Comparison of ENCODE assay signal across 10 cellular contexts in genomic region chr6:135212020-135212806, GRCh38. TPM values are rescaled to one million over a fixed set of nuclear protein-coding genes. Genes with fewer than 3 reads are reported as not detected.
DNase-seq lines count a peak whose midpoint lies in the region; ATAC-seq and TF ChIP-seq lines count a peak whose summit lies in the region.
"Had no signal": no experiment of that assay in that cellular context is flagged by ENCODE, and none has a peak within 500 bp of the region (broad histone marks: within the 10 kb centered on the region; RNA-seq: fewer than 3 reads in every experiment).

No MANE protein-coding gene starts in this region.

- H3K79me2 ChIP-seq in Loucy (ENCODE audit: insufficient read depth, low read length) (peaks cover 79% of the 10 kb centered on the region), MM.1S (ENCODE audit: low read length) (no peaks in the 10 kb centered on the region)

- POLR2A ChIA-PET in naive thymus-derived CD8-positive, alpha-beta T cell (lab: Charles Lee): interaction anchor here (1.1 to 2.1 kb wide), 6 partner anchors 9 to 198 kb away, joined by 3 to 5 read pairs (median 4); no protein-coding TSS in a partner anchor

- H3F3A ChIP-seq in Loucy (ENCODE audit: low read depth) (peaks cover 43% of the 10 kb centered on the region), MM.1S (ENCODE audit: insufficient read depth, low read length) (no peaks in the 10 kb centered on the region)

- H3K27ac ChIP-seq in MM.1S (ENCODE audit: low read length) (no peak overlapping the region), heart right ventricle (no peak overlapping the region)
- H3K27ac ChIP-seq: stomach, VCaP had no signal

- DNase-seq in EL: peak; percentile 92
- DNase-seq in amniotic epithelial cell (ENCODE audit: low read depth): peak; percentile 84
- peak in 1 of 10 donors; percentile 6 for DNase-seq in naive thymus-derived CD8-positive, alpha-beta T cell
- DNase-seq in MM.1S: no peak
- no peak for DNase-seq in heart right ventricle
- DNase-seq: kidney, stomach had no signal

- peak overlapping the region; percentile 30 for H3K4me3 ChIP-seq in Loucy (ENCODE audit: low read length, poor library complexity, severe bottlenecking)
- no peak overlapping the region for H3K4me3 ChIP-seq in MM.1S (ENCODE audit: low read length)
- no peak overlapping the region for H3K4me3 ChIP-seq in heart right ventricle
- H3K4me3 ChIP-seq: stomach had no signal

- peaks cover 0 to 5% (median 4%) of the 10 kb centered on the region in 3 donors for H3K36me3 Mint-ChIP-seq in naive thymus-derived CD8-positive, alpha-beta T cell

- TF ChIP-seq CTCF in Loucy (conservative IDR thresholded peaks at IDR 0.05; ENCODE audit: low read length): no peak
- no peak for TF ChIP-seq CTCF in MM.1S (IDR thresholded peaks at IDR 0.05; ENCODE audit: low read length)
- TF ChIP-seq CTCF in heart right ventricle (IDR thresholded peaks at IDR 0.05): no peak

- peak in 1 of 2 donors; percentile 40 for ATAC-seq in naive thymus-derived CD8-positive, alpha-beta T cell
- no peak for ATAC-seq in heart right ventricle
- ATAC-seq in HG02973 (IDR thresholded peaks at IDR 0.05; ENCODE audit: unreplicated experiment): no peak

- peak overlapping the region; percentile 42 to 83 (median 66) for H3K4me3 Mint-ChIP-seq in naive thymus-derived CD8-positive, alpha-beta T cell

- H3K27ac Mint-ChIP-seq in naive thymus-derived CD8-positive, alpha-beta T cell: peak overlapping the region; percentile 55 to 90 (median 74)

- no peak overlapping the region for H2AFZ ChIP-seq in Loucy (ENCODE audit: low read length)
- H2AFZ ChIP-seq in MM.1S (ENCODE audit: low read length): no peak overlapping the region

- peaks cover 20 to 49% (median 41%) of the 10 kb centered on the region in 4 donors for H3K4me1 Mint-ChIP-seq in naive thymus-derived CD8-positive, alpha-beta T cell

- H3K9ac ChIP-seq in Loucy (ENCODE audit: low read depth, low read length, poor library complexity, severe bottlenecking) (peak overlapping the region; percentile 29), MM.1S (ENCODE audit: low read length) (no peak overlapping the region)

- H3K9me2 ChIP-seq in Loucy (replicated peaks; ENCODE audit: low read depth, low read length) (no peaks in the 10 kb centered on the region), MM.1S (replicated peaks; ENCODE audit: insufficient read depth, low read length) (no peaks in the 10 kb centered on the region)

- no peaks in the 10 kb centered on the region for H3K9me3 Mint-ChIP-seq in naive thymus-derived CD8-positive, alpha-beta T cell

- peak overlapping the region; percentile 40 for H3K4me2 ChIP-seq in Loucy (ENCODE audit: low read depth, low read length, poor library complexity, severe bottlenecking)
- no peak overlapping the region for H3K4me2 ChIP-seq in MM.1S (ENCODE audit: low read depth, low read length)

- H3K36me3 ChIP-seq in Loucy (ENCODE audit: insufficient read depth, low read length) (peaks cover 89% of the 10 kb centered on the region), MM.1S (replicated peaks; ENCODE audit: insufficient read depth, low read length) (no peaks in the 10 kb centered on the region), heart right ventricle (no peaks in the 10 kb centered on the region)
- H3K36me3 ChIP-seq: stomach had no signal

- peaks cover 60% of the 10 kb centered on the region for H3K4me1 ChIP-seq in Loucy (ENCODE audit: insufficient read depth, low read length, poor library complexity, severe bottlenecking)
- H3K4me1 ChIP-seq in MM.1S (ENCODE audit: low read length): no peaks in the 10 kb centered on the region
- peaks cover 0 to 12% (median 0%) of the 10 kb centered on the region in 9 donors for H3K4me1 ChIP-seq in heart right ventricle
- H3K4me1 ChIP-seq: stomach had no signal

- H4K20me1 ChIP-seq in Loucy (ENCODE audit: insufficient read depth, low read length, poor library complexity, severe bottlenecking): peaks cover 80% of the 10 kb centered on the region
- H4K20me1 ChIP-seq in MM.1S (ENCODE audit: insufficient read depth, low read length): no peaks in the 10 kb centered on the region

- 72 to 82% methylated on average over 3 of the region's 3 CpGs for WGBS in heart right ventricle, 2 donors

- intact Hi-C loops in heart right ventricle (cut with DNase I): no loop called here

- H3K27me3 ChIP-seq in Loucy (ENCODE audit: insufficient read depth, low read length, poor library complexity, severe bottlenecking) (no peaks in the 10 kb centered on the region), MM.1S (replicated peaks; ENCODE audit: insufficient read depth, low read length) (no peaks in the 10 kb centered on the region), heart right ventricle (no peaks in the 10 kb centered on the region)
- H3K27me3 ChIP-seq: stomach had no signal

- no peaks in the 10 kb centered on the region for H3K27me3 Mint-ChIP-seq in naive thymus-derived CD8-positive, alpha-beta T cell

- no peaks in the 10 kb centered on the region for H3K9me3 ChIP-seq in Loucy (ENCODE audit: insufficient read depth, low read depth, low read length)
- no peaks in the 10 kb centered on the region for H3K9me3 ChIP-seq in MM.1S (replicated peaks; ENCODE audit: insufficient read depth, low read length)
- H3K9me3 ChIP-seq in heart right ventricle: peaks cover 0 to 10% (median 0%) of the 10 kb centered on the region in 11 donors
- H3K9me3 ChIP-seq: stomach had no signal

RNA-seq across cellular contexts. Expression of gene MYB, which starts 31.1 kb away (rescaled TPM):
- total RNA-seq in naive thymus-derived CD8-positive, alpha-beta T cell: 10 to 100 TPM; 20.9 to 22.5 TPM
- 1 to 10 TPM; 2.4 to 4.8 (median 2.5) TPM for polyA plus RNA-seq in naive thymus-derived CD8-positive, alpha-beta T cell
- under 1 TPM in 3 of 10 donors, not detected in 7; 0.13 to 0.39 (median 0.13) TPM for total RNA-seq in heart right ventricle
- under 1 TPM in 1 of 2 donors, not detected in 1; 0.01 TPM for polyA plus RNA-seq in heart right ventricle

Comparison
In these comparisons a context has a peak if more than half of its experiments do, and no peak if none do; other contexts are left out.
1. DNase-seq: peak in EL (single experiment) and amniotic epithelial cell (single experiment); none in MM.1S (single experiment) and heart right ventricle (0 of 2).
2. RNA of gene MYB, which starts 31.1 kb away (total RNA-seq): 20.9 to 22.5 TPM in naive thymus-derived CD8-positive, alpha-beta T cell; 0.13 to 0.39 TPM in heart right ventricle; every median in the first group is over 10 times any median in the second.